ENCODE assay signal across 18 cellular contexts in the genomic region with DNA sequence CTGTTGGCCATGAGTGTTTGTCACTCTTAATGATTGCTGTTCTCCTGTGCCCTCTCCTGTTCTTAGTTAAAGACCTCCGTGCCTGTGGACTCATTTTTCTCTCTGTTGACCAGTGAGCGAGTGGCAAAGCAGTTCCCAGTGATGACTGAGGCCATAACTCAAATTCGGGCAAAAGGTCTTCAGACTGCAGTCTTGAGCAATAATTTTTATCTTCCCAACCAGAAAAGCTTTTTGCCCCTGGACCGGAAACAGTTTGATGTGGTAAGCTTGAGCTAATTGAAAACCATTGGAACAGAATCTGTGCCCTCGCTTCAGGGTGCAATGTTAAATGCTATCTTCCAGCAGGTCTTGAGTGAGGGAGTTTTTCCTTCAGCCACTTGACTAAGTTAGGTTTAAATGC.
"Had no signal": no experiment of that assay in that cellular context is flagged by ENCODE, and none has a peak within 500 bp of the region (broad histone marks: within the 10 kb centered on the region; RNA-seq: fewer than 3 reads in every experiment).

No MANE protein-coding gene starts in this region.

- H3K4me3 ChIP-seq: tibial nerve, vagina had no signal

- ATAC-seq: esophagus mucosa; left colon; natural killer cell; right cardiac atrium; stimulated activated effector memory CD8-positive, alpha-beta T cell treated with anti-CD3 and anti-CD28 coated beads, Interleukin-12 subunit alpha, Interleukin-12 subunit beta, amount 100 ng/mL, for 72 hours had no signal

- DNase-seq: activated B cell treated with CpG ODN at 0.5 μM for 24 hours; activated CD4-positive, alpha-beta T cell treated with anti-CD3 and anti-CD28 coated beads, Interleukin-2, amount 10 ng/mL, durations not matched to agents 24 days and 14 days; activated naive CD4-positive, alpha-beta T cell treated with anti-CD3 and anti-CD28 coated beads, Interleukin-2, amount 50 U/mL, for 16 hours; activated T-cell treated with anti-CD3 and anti-CD28 coated beads for 4 hours; amygdala; cerebellar nuclear complex; endodermal cell; glutamatergic neuron; left colon; mammary epithelial cell; natural killer cell; nucleus accumbens; right cardiac atrium; T1000 had no signal

- H3K4me1 ChIP-seq: tibial nerve, vagina had no signal

- H3K27me3 ChIP-seq: tibial nerve, vagina had no signal

- H3K27ac ChIP-seq: tibial nerve, vagina had no signal

- H3K9me3 ChIP-seq: tibial nerve, vagina had no signal
